In genomic region chr2:176518823-176519222, GRCh38 we compare ENCODE assay signal across 16 cellular contexts.
DNase-seq lines count a peak whose midpoint lies in the region; ATAC-seq and TF ChIP-seq lines count a peak whose summit lies in the region.
"Had no signal": no experiment of that assay in that cellular context is flagged by ENCODE, and none has a peak within 500 bp of the region (broad histone marks: within the 10 kb centered on the region; RNA-seq: fewer than 3 reads in every experiment).

No MANE protein-coding gene starts in this region.

- peaks cover 24% of the 10 kb centered on the region for H3K4me1 ChIP-seq in adipocyte (ENCODE audit: control insufficient read depth, insufficient read depth, low read length)
- H3K4me1 ChIP-seq in spleen = peaks cover 0 to 9% (median 0%) of the 10 kb centered on the region in 6 donors

- H3K4me3 ChIP-seq in adipocyte (ENCODE audit: low read length) = no peak overlapping the region
- H3K4me3 ChIP-seq in spleen = no peak overlapping the region
- H3K4me3 ChIP-seq: GM23248 had no signal

- peak; percentile 14 for DNase-seq in NCI-H748 (lab: John Stamatoyannopoulos, UW; ENCODE audit: unreplicated experiment)
- DNase-seq in NCI-H748 treated with DMSO at 0.1 percent for 48 hours (lab: John Stamatoyannopoulos, UW) = no peak
- no peak for DNase-seq in adipocyte (ENCODE audit: low read depth)
- DNase-seq in iPS DF 19.7 (ENCODE audit: low read depth, low spot score) = peak; percentile 23
- peak; percentile 73 for DNase-seq in spleen
- no peak for DNase-seq in activated T-cell treated with anti-CD3 and anti-CD28 coated beads, Interleukin-2, amount 50 U/mL, for 72 hours
- DNase-seq: activated B cell treated with CpG ODN at 0.5 μM for 24 hours; activated CD8-positive, alpha-beta memory T cell treated with anti-CD3 and anti-CD28 coated beads, Interleukin-2, amount 50 U/mL, for 4 hours; CD4-positive, alpha-beta T cell; glutamatergic neuron; NCI-H1092 treated with DMSO at 0.1 percent for 48 hours; stimulated activated naive CD4-positive, alpha-beta T cell had no signal

- H3K36me3 Mint-ChIP-seq in activated T-cell treated with anti-CD3 and anti-CD28 coated beads, Interleukin-2, amount 50 U/mL, for 72 hours (ENCODE audit: insufficient read depth in 2 of 2) = no peaks in the 10 kb centered on the region
- H3K36me3 Mint-ChIP-seq: activated naive CD8-positive, alpha-beta T cell had no signal

- H3K27me3 ChIP-seq in adipocyte (replicated peaks; ENCODE audit: control insufficient read depth, insufficient read depth, low read length) (no peaks in the 10 kb centered on the region), spleen (replicated peaks in 1 of 7) (peaks cover 0 to 6% (median 0%) of the 10 kb centered on the region in 7 donors)

- no peaks in the 10 kb centered on the region for H3K9me3 ChIP-seq in adipocyte (ENCODE audit: control insufficient read depth, low read length)
- H3K9me3 ChIP-seq in spleen = no peaks in the 10 kb centered on the region

- H3K36me3 ChIP-seq in adipocyte (ENCODE audit: control insufficient read depth, insufficient read depth, low read length, severe bottlenecking) (no peaks in the 10 kb centered on the region), spleen (no peaks in the 10 kb centered on the region)

- ATAC-seq in HG03095 (IDR thresholded peaks at IDR 0.05; ENCODE audit: unreplicated experiment) (no peak), GM18870 (IDR thresholded peaks at IDR 0.05; ENCODE audit: unreplicated experiment) (no peak)
- no peak for ATAC-seq in activated T-cell treated with anti-CD3 and anti-CD28 coated beads, Interleukin-2, amount 50 U/mL, for 72 hours (replicated peaks in 1 of 2)

- peak overlapping the region; percentile 22 for H3K9ac ChIP-seq in adipocyte (ENCODE audit: low read length)
- H3K9ac ChIP-seq: GM23248 had no signal

- peaks cover 7% of the 10 kb centered on the region for H3K4me1 Mint-ChIP-seq in activated T-cell treated with anti-CD3 and anti-CD28 coated beads, Interleukin-2, amount 50 U/mL, for 72 hours (ENCODE audit: low read depth)

- H3K27ac Mint-ChIP-seq in activated T-cell treated with anti-CD3 and anti-CD28 coated beads, Interleukin-2, amount 50 U/mL, for 72 hours = no peak overlapping the region
- H3K27ac Mint-ChIP-seq: activated B cell treated with CpG ODN at 0.5 μM for 24 hours; activated naive CD8-positive, alpha-beta T cell; CD4-positive, alpha-beta T cell had no signal

- no peak overlapping the region for H3K4me3 Mint-ChIP-seq in activated T-cell treated with anti-CD3 and anti-CD28 coated beads, Interleukin-2, amount 50 U/mL, for 72 hours
- H3K4me3 Mint-ChIP-seq: activated B cell treated with CpG ODN at 0.5 μM for 24 hours; activated naive CD8-positive, alpha-beta T cell; CD4-positive, alpha-beta T cell had no signal

- no peak overlapping the region for H3K27ac ChIP-seq in spleen
- H3K27ac ChIP-seq: GM23248 had no signal

- WGBS in spleen, 5 donors = 51 to 65% (median 55%) methylated on average over 4 of the region's 4 CpGs

- no peaks in the 10 kb centered on the region for H3K9me3 Mint-ChIP-seq in activated T-cell treated with anti-CD3 and anti-CD28 coated beads, Interleukin-2, amount 50 U/mL, for 72 hours
- H3K9me3 Mint-ChIP-seq: activated B cell treated with CpG ODN at 0.5 μM for 24 hours; CD4-positive, alpha-beta T cell had no signal

- no peaks in the 10 kb centered on the region for H3K27me3 Mint-ChIP-seq in activated T-cell treated with anti-CD3 and anti-CD28 coated beads, Interleukin-2, amount 50 U/mL, for 72 hours (ENCODE audit: low read depth)
- H3K27me3 Mint-ChIP-seq: activated naive CD8-positive, alpha-beta T cell; CD4-positive, alpha-beta T cell had no signal

- TF ChIP-seq CTCF in spleen (IDR thresholded peaks at IDR 0.05 in 8 of 11, conservative IDR thresholded peaks at IDR 0.05 in 3 of 11) = no peak

- no peak for TF ChIP-seq POLR2A in spleen (IDR thresholded peaks at IDR 0.05)

- intact Hi-C loops in spleen (cut with DNase I; ENCODE audit: low total_unique reads) = no loop called here

Comparison
In these comparisons a context has a peak if more than half of its experiments do, and no peak if none do; other contexts are left out.
1. DNase-seq: peak in NCI-H748 (single experiment), iPS DF 19.7 (single experiment) and spleen (single experiment); none in NCI-H748 treated with DMSO at 0.1 percent for 48 hours (single experiment), adipocyte (single experiment) and activated T-cell treated with anti-CD3 and anti-CD28 coated beads, Interleukin-2, amount 50 U/mL, for 72 hours (0 of 2).